Comparison of ENCODE assay signal across 13 cellular contexts in the genomic region with DNA sequence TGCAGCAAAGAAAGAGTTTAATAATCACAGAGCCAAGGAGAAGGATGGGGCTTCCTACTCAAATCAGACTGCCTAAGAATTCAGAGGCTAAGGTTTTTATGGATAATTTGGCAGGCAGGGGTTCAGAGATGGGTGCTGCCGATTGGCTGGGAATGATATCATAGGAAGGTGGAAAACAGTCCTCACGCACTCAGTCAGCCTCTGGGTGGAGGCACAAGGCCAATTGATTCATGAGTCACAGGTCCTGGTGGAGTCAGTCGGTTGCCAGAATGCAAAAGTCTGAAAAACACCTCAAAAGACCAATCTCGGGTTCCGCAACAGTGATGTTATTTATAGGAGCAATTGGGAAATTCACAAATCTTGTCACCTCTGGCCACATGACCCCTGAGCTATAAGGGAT.
A peak's percentile ranks its signal among the peaks of the same experiment; 100 is the strongest.
DNase-seq lines count a peak whose midpoint lies in the region; ATAC-seq and TF ChIP-seq lines count a peak whose summit lies in the region.
"Had no signal": no experiment of that assay in that cellular context is flagged by ENCODE, and none has a peak within 500 bp of the region (broad histone marks: within the 10 kb centered on the region; RNA-seq: fewer than 3 reads in every experiment).

No MANE protein-coding gene starts in this region.

- H2BK120ac ChIP-seq in mesendoderm (ENCODE audit: low read depth, low read length): no peak overlapping the region
- H2BK120ac ChIP-seq in trophoblast cell (ENCODE audit: insufficient read depth, low read length, poor library complexity): no peak overlapping the region

- no peak overlapping the region for H4K5ac ChIP-seq in mesendoderm (ENCODE audit: low read length)

- H3K36me3 ChIP-seq in MG63: no peaks in the 10 kb centered on the region
- no peaks in the 10 kb centered on the region for H3K36me3 ChIP-seq in brain microvascular endothelial cell (replicated peaks)
- H3K36me3 ChIP-seq in mesendoderm (ENCODE audit: control insufficient read depth, insufficient read depth, low read length): no peaks in the 10 kb centered on the region
- no peaks in the 10 kb centered on the region for H3K36me3 ChIP-seq in trophoblast cell (ENCODE audit: control insufficient read depth in 1 of 2, insufficient read depth in 2 of 2, low read length in 2 of 2)

- H3K27ac ChIP-seq in brain microvascular endothelial cell (no peak overlapping the region), mesendoderm (ENCODE audit: low read depth, low read length) (no peak overlapping the region), trophoblast cell (ENCODE audit: low read depth, low read length) (no peak overlapping the region)

- no peak overlapping the region for H3K18ac ChIP-seq in mesendoderm (ENCODE audit: low read length)
- H3K18ac ChIP-seq in trophoblast cell (ENCODE audit: low read length): no peak overlapping the region

- no peak overlapping the region for H2AK5ac ChIP-seq in mesendoderm (ENCODE audit: low read length)
- no peak overlapping the region for H2AK5ac ChIP-seq in trophoblast cell (ENCODE audit: low read length)

- H3K4me3 ChIP-seq in MG63 (no peak overlapping the region), brain microvascular endothelial cell (ENCODE audit: low read depth, low read length) (no peak overlapping the region), mesendoderm (ENCODE audit: low read length) (no peak overlapping the region), trophoblast cell (ENCODE audit: low read depth, low read length) (no peak overlapping the region)
- H3K4me3 ChIP-seq: lung had no signal

- no peaks in the 10 kb centered on the region for H3K79me2 ChIP-seq in mesendoderm (ENCODE audit: control insufficient read depth, insufficient read depth, low read length)
- H3K79me2 ChIP-seq in trophoblast cell (ENCODE audit: control insufficient read depth, insufficient read depth, low read length, poor library complexity): no peaks in the 10 kb centered on the region

- H3K14ac ChIP-seq in trophoblast cell (ENCODE audit: low read length): no peak overlapping the region

- no peaks in the 10 kb centered on the region for H3K4me1 ChIP-seq in mesendoderm (ENCODE audit: control insufficient read depth, low read depth, low read length)
- no peaks in the 10 kb centered on the region for H3K4me1 ChIP-seq in trophoblast cell (ENCODE audit: control insufficient read depth in 1 of 2, insufficient read depth in 2 of 2, low read length in 2 of 2)

- H2BK15ac ChIP-seq in mesendoderm (replicated peaks; ENCODE audit: low read depth): no peak overlapping the region

- no peak overlapping the region for H4K91ac ChIP-seq in trophoblast cell (ENCODE audit: low read depth, low read length)

- H4K12ac ChIP-seq in trophoblast cell (ENCODE audit: low read depth, low read length): no peak overlapping the region

- no peak overlapping the region for H2AFZ ChIP-seq in trophoblast cell (ENCODE audit: insufficient read depth, low read length, poor library complexity)

- H4K8ac ChIP-seq in mesendoderm (ENCODE audit: low read depth, low read length) (no peak overlapping the region), trophoblast cell (ENCODE audit: low read depth, low read length) (no peak overlapping the region)

- in situ Hi-C loops in brain microvascular endothelial cell (cut with HindIII; ENCODE audit: low pct_ligation_motif_present, low sequenced_read_pairs) (no loop called here), G401 (cut with HindIII; ENCODE audit: low sequenced_read_pairs) (no loop called here)

- WGBS in mesendoderm (ENCODE audit: extremely low coverage, insufficient coverage, low lambda C conversion rate): no CpG with 5 or more reads among the region's 5 CpGs
- WGBS in trophoblast cell (ENCODE audit: extremely low coverage, insufficient coverage, insufficient read length): no CpG with 5 or more reads among the region's 5 CpGs

- DNase-seq in GM03348 (ENCODE audit: low spot score) (peak; percentile 39), MG63 (peak; percentile 62), brain microvascular endothelial cell (peak; percentile 59), mesendoderm (peak; percentile 42), left ventricle myocardium superior (no peak), G401 (ENCODE audit: low spot score) (no peak), trophoblast cell (no peak)
- no peak for DNase-seq in central memory CD4-positive, alpha-beta T cell
- DNase-seq: CD4-positive, alpha-beta T cell; Karpas-422 had no signal

- H3K79me1 ChIP-seq in mesendoderm (ENCODE audit: low read length): no peaks in the 10 kb centered on the region
- H3K79me1 ChIP-seq in trophoblast cell (ENCODE audit: low read length): no peaks in the 10 kb centered on the region

- peaks cover 3% of the 10 kb centered on the region; the same call in 1 of the 2 replicates for H3K9me3 ChIP-seq in MG63
- no peaks in the 10 kb centered on the region for H3K9me3 ChIP-seq in trophoblast cell (ENCODE audit: insufficient read depth, low read depth, low read length)

- no peak overlapping the region for H2BK5ac ChIP-seq in mesendoderm (ENCODE audit: low read length)
- H2BK5ac ChIP-seq in trophoblast cell (ENCODE audit: low read depth, low read length, poor library complexity): no peak overlapping the region

- no peak overlapping the region for H3K56ac ChIP-seq in mesendoderm (ENCODE audit: low read length)

- H3K9ac ChIP-seq in mesendoderm (ENCODE audit: low read length) (no peak overlapping the region), trophoblast cell (ENCODE audit: low read length) (no peak overlapping the region)

- H3K4me2 ChIP-seq in mesendoderm (ENCODE audit: low read length) (no peak overlapping the region), trophoblast cell (ENCODE audit: low read length) (no peak overlapping the region)

- TF ChIP-seq CTCF in brain microvascular endothelial cell (IDR thresholded peaks at IDR 0.05; ENCODE audit: low read depth, low read length, missing control alignments): no peak

- H3K23ac ChIP-seq in mesendoderm (ENCODE audit: low read length) (no peak overlapping the region), trophoblast cell (ENCODE audit: low read length) (no peak overlapping the region)

- H3K27me3 ChIP-seq in MG63 (no peaks in the 10 kb centered on the region), brain microvascular endothelial cell (replicated peaks) (no peaks in the 10 kb centered on the region), mesendoderm (ENCODE audit: insufficient read depth, low read length, poor library complexity) (no peaks in the 10 kb centered on the region), trophoblast cell (ENCODE audit: insufficient read depth, low read length) (no peaks in the 10 kb centered on the region)

- intact Hi-C loops in left ventricle myocardium superior (cut with micrococcal nuclease): no loop called here

- no peak overlapping the region for H2BK12ac ChIP-seq in trophoblast cell (ENCODE audit: low read length)

- ATAC-seq in left ventricle myocardium superior: no peak
- ATAC-seq: activated T-helper 17 cell treated with anti-CD3 and anti-CD28 coated beads, Interleukin-2, amount 50 U/mL, for 72 hours; stimulated activated effector memory CD8-positive, alpha-beta T cell treated with anti-CD3 and anti-CD28 coated beads, Interleukin-12 subunit alpha, Interleukin-12 subunit beta, amount 100 ng/mL, for 72 hours had no signal

- H3K4ac ChIP-seq in mesendoderm (ENCODE audit: low read depth, low read length) (no peak overlapping the region), trophoblast cell (ENCODE audit: low read depth, low read length) (no peak overlapping the region)

Comparison
In these comparisons a context has a peak if more than half of its experiments do, and no peak if none do; other contexts are left out.
1. DNase-seq: peak in GM03348 (single experiment), MG63 (single experiment), brain microvascular endothelial cell (single experiment) and mesendoderm (single experiment); none in left ventricle myocardium superior (single experiment), G401 (single experiment), central memory CD4-positive, alpha-beta T cell (single experiment) and trophoblast cell (0 of 2).